Comparison of ENCODE assay signal across 8 cellular contexts in the genomic region with DNA sequence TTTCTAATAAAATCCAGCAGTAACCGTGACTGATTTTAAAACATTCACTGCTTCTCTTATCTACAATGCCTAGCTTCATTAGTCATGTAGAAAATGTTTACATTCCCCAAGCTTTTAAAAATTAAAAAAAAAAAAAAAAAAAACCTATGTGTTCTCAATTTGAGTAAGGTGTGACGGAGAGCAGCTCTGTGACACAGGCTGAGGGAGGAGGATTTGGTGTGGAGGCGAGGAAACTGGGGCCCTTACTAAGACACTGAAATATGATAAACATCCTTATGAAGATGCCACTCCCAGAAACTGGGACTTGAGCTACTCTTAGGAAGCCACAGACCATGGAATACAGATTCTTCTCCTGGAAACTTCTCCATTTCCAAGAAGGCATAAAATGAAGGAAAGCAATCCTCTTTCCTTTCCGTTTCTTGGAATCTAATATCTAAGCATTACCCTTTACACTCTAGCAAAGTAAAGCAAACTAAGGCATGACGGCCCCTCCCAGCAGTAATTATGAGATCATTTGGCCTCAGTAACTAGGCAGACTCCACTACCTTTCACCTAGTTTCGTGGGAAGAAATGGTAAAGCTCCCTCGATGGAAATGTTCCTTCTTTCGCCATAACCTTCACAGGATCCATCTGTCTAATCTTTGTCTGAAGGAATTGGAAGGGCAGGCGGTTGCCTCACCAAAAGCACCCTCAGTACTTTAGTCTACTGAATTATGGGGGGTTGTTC. TPM values are rescaled to one million over a fixed set of nuclear protein-coding genes. Genes with fewer than 3 reads are reported as not detected.
DNase-seq lines count a peak whose midpoint lies in the region; ATAC-seq and TF ChIP-seq lines count a peak whose summit lies in the region.

No MANE protein-coding gene starts in this region.

- H3K9me3 ChIP-seq in Caco-2 = no peaks in the 10 kb centered on the region

- DNase-seq in GM03348 (ENCODE audit: low spot score) = peak; percentile 78
- peak; percentile 62 to 73 for DNase-seq in activated CD4-positive, alpha-beta T cell treated with anti-CD3 and anti-CD28 coated beads, Interleukin-2, amount 50 U/mL, for 48 hours
- no peak for DNase-seq in Caco-2
- no peak for DNase-seq in NCI-H2107 treated with DMSO at 0.1 percent for 48 hours (lab: John Stamatoyannopoulos, UW; ENCODE audit: unreplicated experiment)
- no peak for DNase-seq in NCI-H82 (lab: John Stamatoyannopoulos, UW)
- no peak for DNase-seq in mesenteric fat pad (ENCODE audit: low spot score)

- H3K27ac Mint-ChIP-seq in Caco-2 (ENCODE audit: unreplicated experiment) = no peak overlapping the region

- peak; percentile 20 for ATAC-seq in HG02763 (IDR thresholded peaks at IDR 0.05; ENCODE audit: unreplicated experiment)

- no peaks in the 10 kb centered on the region for H3K9me3 Mint-ChIP-seq in Caco-2 (ENCODE audit: unreplicated experiment)

- H3K27me3 Mint-ChIP-seq in Caco-2 (ENCODE audit: insufficient read depth, unreplicated experiment) = no peaks in the 10 kb centered on the region

- no peaks in the 10 kb centered on the region for H3K4me1 Mint-ChIP-seq in Caco-2 (ENCODE audit: low read depth, unreplicated experiment)

- POLR2A ChIA-PET in Caco-2 (lab: Charles Lee) = interaction anchor here (0.6 kb wide), 2 partner anchors 9 to 18 kb away, joined by 4 read pairs; no protein-coding TSS in a partner anchor

- CTCF ChIA-PET in Caco-2 (lab: Charles Lee) = interaction anchor here (0.6 kb wide), 1 partner anchor 28 kb away, joined by 4 read pairs; no protein-coding TSS in a partner anchor

- no TSS peak for BruUV-seq in Caco-2 (replicated peaks; lab: Mats Ljungman, UMichigan)

- H3K4me3 ChIP-seq in Caco-2 (ENCODE audit: low read depth, low read length) = no peak overlapping the region

- TF ChIP-seq CTCF in Caco-2 (IDR thresholded peaks at IDR 0.05; ENCODE audit: insufficient read depth in 1 of 2, low read depth in 1 of 2, low read length in 1 of 2, severe bottlenecking in 1 of 2, unreplicated experiment in 1 of 2) = no peak

- no peaks in the 10 kb centered on the region for H3K27me3 ChIP-seq in layer of hippocampus (ENCODE audit: control insufficient read depth, insufficient read depth, low read length)
- no peaks in the 10 kb centered on the region for H3K27me3 ChIP-seq in Caco-2 (replicated peaks; ENCODE audit: control insufficient read depth, insufficient read depth, low read length)

- H3K4me1 ChIP-seq in Caco-2 = peaks cover 11% of the 10 kb centered on the region; the same call in 1 of the 2 replicates

- intact Hi-C loops in Caco-2 (cut with micrococcal nuclease; ENCODE audit: unreplicated experiment) = no loop called here

- H3K36me3 Mint-ChIP-seq in Caco-2 (ENCODE audit: insufficient read depth, unreplicated experiment) = peaks cover 10% of the 10 kb centered on the region

- peak overlapping the region; percentile 3 for H3K27ac ChIP-seq in layer of hippocampus (ENCODE audit: low read depth, low read length)

- H3K4me3 Mint-ChIP-seq in Caco-2 (ENCODE audit: unreplicated experiment) = no peak overlapping the region

- H3K36me3 ChIP-seq in Caco-2 (ENCODE audit: control insufficient read depth, insufficient read depth, low read length) = no peaks in the 10 kb centered on the region

RNA-seq across cellular contexts. Expression of a gene that starts 23.5 kb away (rescaled TPM):
- total RNA-seq in Caco-2 (2022) (3.0 TPM in 2 replicates), mesenteric fat pad (10.7 TPM)

Comparison
In these comparisons a context has a peak if more than half of its experiments do, and no peak if none do; other contexts are left out.
1. DNase-seq: peak in GM03348 (single experiment) and activated CD4-positive, alpha-beta T cell treated with anti-CD3 and anti-CD28 coated beads, Interleukin-2, amount 50 U/mL, for 48 hours (2 of 2); none in Caco-2 (0 of 2), NCI-H2107 treated with DMSO at 0.1 percent for 48 hours (single experiment), NCI-H82 (single experiment) and mesenteric fat pad (single experiment).